20 cellular contexts compared by ENCODE assay signal in genomic region chr4:184275766-184276165, GRCh38. TPM values are rescaled to one million over a fixed set of nuclear protein-coding genes. Genes with fewer than 3 reads are reported as not detected.
"Had no signal": no experiment of that assay in that cellular context is flagged by ENCODE, and none has a peak within 500 bp of the region (broad histone marks: within the 10 kb centered on the region; RNA-seq: fewer than 3 reads in every experiment).

No MANE protein-coding gene starts in this region.

- H3K27ac ChIP-seq: lower lobe of right lung, suprapubic skin, WERI-Rb-1 had no signal

- H3K9me3 ChIP-seq: lower lobe of right lung, suprapubic skin had no signal

- H3K27me3 ChIP-seq: suprapubic skin had no signal

- H3K4me1 ChIP-seq: suprapubic skin had no signal

- ATAC-seq: esophagus mucosa, left cardiac atrium had no signal

- H3K4me3 ChIP-seq: lower lobe of right lung, suprapubic skin had no signal

- DNase-seq: activated CD4-positive, alpha-beta T cell treated with anti-CD3 and anti-CD28 coated beads for 1 hour; activated naive CD8-positive, alpha-beta T cell treated with anti-CD3 and anti-CD28 coated beads for 36 hours; amniotic stem cell; central memory CD4-positive, alpha-beta T cell; left cardiac atrium; lower lobe of right lung; naive B cell; stimulated activated CD4-positive, alpha-beta T cell treated with anti-CD3 and anti-CD28 coated beads, Interleukin-12 subunit alpha, Interleukin-12 subunit beta, amount 100 ng/mL, for 4 hours; stimulated activated CD4-positive, alpha-beta T cell treated with anti-CD3 and anti-CD28 coated beads, Interleukin-1b, Interleukin-23, amount 100 ng/mL, for 48 hours; SW 1271; T-helper 2 cell; trophoblast cell; WERI-Rb-1 had no signal

- H3K36me3 ChIP-seq: lower lobe of right lung, suprapubic skin, WERI-Rb-1 had no signal

- FAIRE-seq: colon had no signal

RNA-seq across cellular contexts. Expression of gene ENPP6, which starts 58.1 kb away (rescaled TPM):
- total RNA-seq: esophagus mucosa, mononuclear cell, neural crest cell, osteoblast, progenitor cell of endocrine pancreas, suprapubic skin had no signal
